ENCODE assay signal across 8 cellular contexts in the genomic region with DNA sequence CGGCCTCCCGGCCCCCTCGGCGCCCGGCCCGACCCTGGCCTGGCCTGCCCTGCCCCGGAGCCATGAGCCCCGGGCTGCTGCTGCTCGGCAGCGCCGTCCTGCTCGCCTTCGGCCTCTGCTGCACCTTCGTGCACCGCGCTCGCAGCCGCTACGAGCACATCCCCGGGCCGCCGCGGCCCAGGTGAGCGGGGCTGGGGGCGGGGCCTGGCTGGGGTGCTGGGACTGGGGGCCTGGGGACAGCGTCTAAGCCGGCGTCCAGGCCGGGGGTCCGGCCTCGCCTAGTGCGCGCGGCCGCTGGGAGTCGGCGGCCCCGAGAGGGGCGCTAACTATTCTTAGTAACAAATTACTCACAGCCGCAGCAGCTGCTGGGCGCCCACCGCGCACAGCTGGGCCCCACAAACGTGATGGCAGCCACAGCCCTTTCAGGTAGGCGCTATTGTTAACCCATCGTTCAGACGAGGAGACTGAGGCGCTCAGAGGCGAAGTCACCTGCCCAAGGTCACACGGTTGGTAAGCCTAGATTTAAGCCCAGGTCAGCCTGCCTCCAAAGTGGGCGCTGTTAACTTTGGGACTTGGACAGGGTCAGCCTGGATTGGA. TPM values are rescaled to one million over a fixed set of nuclear protein-coding genes. Genes with fewer than 3 reads are reported as not detected.
DNase-seq lines count a peak whose midpoint lies in the region; ATAC-seq, FAIRE-seq and TF ChIP-seq lines count a peak whose summit lies in the region.

No MANE protein-coding gene starts in this region.

- no peaks in the 10 kb centered on the region for H3K9me3 ChIP-seq in MM.1S (replicated peaks; ENCODE audit: insufficient read depth, low read length)
- no peaks in the 10 kb centered on the region for H3K9me3 ChIP-seq in small intestine (ENCODE audit: control insufficient read depth, low read depth)

- no peaks in the 10 kb centered on the region for H3K27me3 ChIP-seq in MM.1S (replicated peaks; ENCODE audit: insufficient read depth, low read length)
- no peaks in the 10 kb centered on the region for H3K27me3 ChIP-seq in small intestine (ENCODE audit: control insufficient read depth in 2 of 2, insufficient read depth in 2 of 2, low read length in 2 of 2)

- no peak for FAIRE-seq in small intestine (lab: Jason Lieb, UNC)

- H3K27ac ChIP-seq in MM.1S (ENCODE audit: low read length): no peak overlapping the region
- no peak overlapping the region for H3K27ac ChIP-seq in small intestine (ENCODE audit: low read depth in 1 of 2, low read length in 1 of 2)

- H3K4me1 ChIP-seq in MM.1S (ENCODE audit: low read length) (no peaks in the 10 kb centered on the region), small intestine (ENCODE audit: control insufficient read depth in 2 of 2, insufficient read depth in 1 of 2, low read depth in 1 of 2, low read length in 1 of 2) (no peaks in the 10 kb centered on the region)

- peak overlapping the region; percentile 49 for H3K4me3 ChIP-seq in MM.1S (ENCODE audit: low read length)
- H3K4me3 ChIP-seq in fibroblast of pulmonary artery (replicated peaks; ENCODE audit: low read depth, low read length): peak overlapping the region; percentile 47
- peak overlapping the region; percentile 18 to 46 for H3K4me3 ChIP-seq in small intestine (ENCODE audit: low read depth in 1 of 2, low read length in 2 of 2)

- DNase-seq in Daoy (ENCODE audit: low read depth): peak; percentile 35
- no peak for DNase-seq in MM.1S
- no peak for DNase-seq in fibroblast of pulmonary artery (ENCODE audit: low read depth)
- DNase-seq in small intestine: no peak
- no peak for DNase-seq in SW480 (ENCODE audit: low spot score)
- DNase-seq in hepatic stellate cell (ENCODE audit: low spot score): no peak
- DNase-seq in SIG-M5 treated with dmso at 0.1 percent for 504 hours (lab: John Stamatoyannopoulos, UW; ENCODE audit: unreplicated experiment): no peak

- TF ChIP-seq CTCF in MM.1S (IDR thresholded peaks at IDR 0.05; ENCODE audit: low read length): no peak
- no peak for TF ChIP-seq CTCF in fibroblast of pulmonary artery (IDR thresholded peaks at IDR 0.05; ENCODE audit: low read length, missing control alignments)

- 0 out of 2 replicates have a peak overlapping the region, but pooled peaks have one; percentile 23 for H2AFZ ChIP-seq in MM.1S (ENCODE audit: low read length)

- peak overlapping the region; percentile 66; the same call in 1 of the 2 replicates for H3K4me2 ChIP-seq in MM.1S (ENCODE audit: low read depth, low read length)

- H3K9me2 ChIP-seq in MM.1S (replicated peaks; ENCODE audit: insufficient read depth, low read length): no peaks in the 10 kb centered on the region

- peak overlapping the region; percentile 18; the same call in 1 of the 2 replicates for H3K9ac ChIP-seq in MM.1S (ENCODE audit: low read length)

- WGBS in small intestine, 3 donors: 4 to 8% (median 5%) methylated on average over 27 to 51 of the region's 51 CpGs

- H3F3A ChIP-seq in MM.1S (ENCODE audit: insufficient read depth, low read length): no peaks in the 10 kb centered on the region

- no peaks in the 10 kb centered on the region for H3K79me2 ChIP-seq in MM.1S (ENCODE audit: low read length)

- H4K20me1 ChIP-seq in MM.1S (ENCODE audit: insufficient read depth, low read length): no peaks in the 10 kb centered on the region

- H3K36me3 ChIP-seq in MM.1S (replicated peaks; ENCODE audit: insufficient read depth, low read length) (no peaks in the 10 kb centered on the region), small intestine (ENCODE audit: control insufficient read depth in 2 of 2, insufficient read depth in 2 of 2, low read length in 2 of 2) (no peaks in the 10 kb centered on the region)

- ATAC-seq in GM21447 (IDR thresholded peaks at IDR 0.05; ENCODE audit: unreplicated experiment): peak; percentile 18

RNA-seq across cellular contexts. Expression of gene CYP46A1, which starts 0.4 kb away (rescaled TPM):
- total RNA-seq in Daoy (2014; rRNA removed; shearing (Covaris generic)): 0.06 and 0.15 TPM in 2 replicates
- under 1 TPM in 1 of 3 donors, not detected in 2; 0.64 TPM for polyA plus RNA-seq in small intestine

RNA-seq across cellular contexts. Expression of gene HHIPL1, which starts 39.5 kb away (rescaled TPM):
- total RNA-seq in Daoy (2014; rRNA removed; shearing (Covaris generic)): 1.2 and 2.5 TPM in 2 replicates
- under 1 TPM in 2 of 3 donors, not detected in 1; under 0.01 to 0.69 TPM for polyA plus RNA-seq in small intestine
